8 cellular contexts compared by ENCODE assay signal in the genomic region with DNA sequence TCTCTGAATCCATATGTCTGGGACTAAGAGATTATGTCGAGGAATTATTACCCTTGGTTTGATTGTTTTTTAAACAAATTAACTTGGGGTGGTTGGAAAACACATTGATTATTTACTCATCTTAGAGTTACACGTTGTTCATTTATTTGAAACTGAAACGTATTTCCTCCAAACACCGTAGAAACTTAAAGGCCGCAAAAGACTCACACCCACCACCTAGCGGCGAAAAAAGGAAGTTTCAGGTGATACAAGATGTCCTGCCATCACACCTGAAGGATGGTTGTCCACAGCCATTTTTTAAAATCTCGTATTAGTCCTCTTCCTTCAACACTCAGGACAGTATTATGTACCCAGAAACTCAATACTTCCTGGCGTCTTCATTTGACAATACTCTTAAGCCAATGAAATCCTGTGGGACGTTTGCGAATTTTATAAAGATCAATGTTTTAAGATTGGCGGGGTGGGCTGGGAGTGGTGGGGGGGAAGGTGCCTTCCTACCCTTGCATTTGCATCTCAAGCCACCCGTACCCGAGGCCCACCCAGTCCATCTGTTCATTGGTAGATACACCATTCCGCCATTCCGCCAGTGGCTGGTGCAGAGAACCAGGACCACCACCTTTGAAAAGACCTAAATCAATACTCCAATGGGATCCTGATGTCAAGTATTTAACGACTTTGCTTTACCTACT. TPM values are rescaled to one million over a fixed set of nuclear protein-coding genes. Genes with fewer than 3 reads are reported as not detected.
A peak's percentile ranks its signal among the peaks of the same experiment; 100 is the strongest.
DNase-seq lines count a peak whose midpoint lies in the region; ATAC-seq and TF ChIP-seq lines count a peak whose summit lies in the region.

No MANE protein-coding gene starts in this region.

- no peaks in the 10 kb centered on the region for H3K36me3 ChIP-seq in CD8-positive, alpha-beta memory T cell (ENCODE audit: insufficient read depth, low read length)
- H3K36me3 ChIP-seq in OCI-LY1 (ENCODE audit: insufficient read depth, low read length) (no peaks in the 10 kb centered on the region), parathyroid adenoma (ENCODE audit: control insufficient read depth, insufficient read depth, low read length) (no peaks in the 10 kb centered on the region), tibial nerve (no peaks in the 10 kb centered on the region)

- peaks cover 0 to 2% of the 10 kb centered on the region in 2 donors for H3K27me3 Mint-ChIP-seq in CD8-positive, alpha-beta memory T cell
- H3K27me3 Mint-ChIP-seq in HFFc6 (ENCODE audit: insufficient read depth), result no peaks in the 10 kb centered on the region
- H3K27me3 Mint-ChIP-seq in activated T-cell treated with anti-CD3 and anti-CD28 coated beads, Interleukin-2, amount 50 U/mL, for 24 hours, result no peaks in the 10 kb centered on the region

- no peaks in the 10 kb centered on the region for H3F3A ChIP-seq in OCI-LY1 (ENCODE audit: insufficient read depth, low read length)

- POLR2A ChIA-PET in CD8-positive, alpha-beta memory T cell (lab: Charles Lee), result no interaction called here

- ATAC-seq in HG02759 (IDR thresholded peaks at IDR 0.05; ENCODE audit: unreplicated experiment), result no peak

- H3K4me1 Mint-ChIP-seq in CD8-positive, alpha-beta memory T cell, result peaks cover 38 to 43% (median 43%) of the 10 kb centered on the region in 3 donors
- H3K4me1 Mint-ChIP-seq in HFFc6 (ENCODE audit: low read depth), result peaks cover 41% of the 10 kb centered on the region
- peaks cover 39% of the 10 kb centered on the region for H3K4me1 Mint-ChIP-seq in activated T-cell treated with anti-CD3 and anti-CD28 coated beads, Interleukin-2, amount 50 U/mL, for 24 hours (ENCODE audit: low read depth)

- TF ChIP-seq EP300 in tibial nerve (IDR thresholded peaks at IDR 0.05), result no peak

- no peaks in the 10 kb centered on the region for H3K9me3 ChIP-seq in CD8-positive, alpha-beta memory T cell (ENCODE audit: low read length)
- H3K9me3 ChIP-seq in OCI-LY1 (ENCODE audit: low read length) (no peaks in the 10 kb centered on the region), parathyroid adenoma (ENCODE audit: control insufficient read depth, low read length) (no peaks in the 10 kb centered on the region), tibial nerve (no peaks in the 10 kb centered on the region)

- peaks cover 36% of the 10 kb centered on the region for H3K4me1 ChIP-seq in CD8-positive, alpha-beta memory T cell (ENCODE audit: insufficient read depth, low read length)
- H3K4me1 ChIP-seq in OCI-LY1 (ENCODE audit: insufficient read depth, low read length, severe bottlenecking) (peaks cover 34% of the 10 kb centered on the region), parathyroid adenoma (peaks cover 10% of the 10 kb centered on the region), tibial nerve (peaks cover 0 to 36% (median 13%) of the 10 kb centered on the region in 4 donors)

- H3K36me3 Mint-ChIP-seq in CD8-positive, alpha-beta memory T cell, result peaks cover 0 to 10% (median 0%) of the 10 kb centered on the region in 3 donors
- H3K36me3 Mint-ChIP-seq in HFFc6 (ENCODE audit: low read depth), result 0 out of 2 replicates have a peak, but pooled peaks cover 11% of the 10 kb centered on the region
- H3K36me3 Mint-ChIP-seq in activated T-cell treated with anti-CD3 and anti-CD28 coated beads, Interleukin-2, amount 50 U/mL, for 24 hours (ENCODE audit: low read depth), result peaks cover 16% of the 10 kb centered on the region

- H3K9me2 ChIP-seq in OCI-LY1 (ENCODE audit: low read depth, low read length), result no peaks in the 10 kb centered on the region

- peak; percentile 94 for TF ChIP-seq CTCF in HFFc6 (IDR thresholded peaks at IDR 0.05)
- peak; percentile 62 for TF ChIP-seq CTCF in OCI-LY1 (IDR thresholded peaks at IDR 0.05; ENCODE audit: low read length)
- peak; percentile 99 for TF ChIP-seq CTCF in fibroblast of pulmonary artery (IDR thresholded peaks at IDR 0.05; ENCODE audit: low read length, missing control alignments)
- peak; percentile 85 for TF ChIP-seq CTCF in parathyroid adenoma (IDR thresholded peaks at IDR 0.05)
- TF ChIP-seq CTCF in tibial nerve (IDR thresholded peaks at IDR 0.05), result peak; percentile 69 to 87 (median 74)

- H3K4me2 ChIP-seq in OCI-LY1 (ENCODE audit: low read length) (peak overlapping the region; percentile 60), parathyroid adenoma (ENCODE audit: low read length) (no peak overlapping the region)

- no peaks in the 10 kb centered on the region for H3K27me3 ChIP-seq in CD8-positive, alpha-beta memory T cell (ENCODE audit: insufficient read depth, low read length, poor library complexity, severe bottlenecking)
- no peaks in the 10 kb centered on the region for H3K27me3 ChIP-seq in OCI-LY1 (ENCODE audit: insufficient read depth, low read length)
- no peaks in the 10 kb centered on the region for H3K27me3 ChIP-seq in parathyroid adenoma (ENCODE audit: control insufficient read depth, insufficient read depth, low read length)
- no peaks in the 10 kb centered on the region for H3K27me3 ChIP-seq in tibial nerve

- peak overlapping the region; percentile 81 to 94 (median 83) for H3K4me3 Mint-ChIP-seq in CD8-positive, alpha-beta memory T cell
- H3K4me3 Mint-ChIP-seq in HFFc6, result peak overlapping the region; percentile 56
- H3K4me3 Mint-ChIP-seq in activated T-cell treated with anti-CD3 and anti-CD28 coated beads, Interleukin-2, amount 50 U/mL, for 24 hours, result peak overlapping the region; percentile 82

- peak; percentile 65 to 85 (median 73) for DNase-seq in CD8-positive, alpha-beta memory T cell
- peak; percentile 50 for DNase-seq in HFFc6
- DNase-seq in activated T-cell treated with anti-CD3 and anti-CD28 coated beads, Interleukin-2, amount 50 U/mL, for 24 hours, result peak; percentile 77
- DNase-seq in fibroblast of pulmonary artery (ENCODE audit: low read depth), result peak; percentile 84
- DNase-seq in tibial nerve (ENCODE audit: low spot score in 2 of 2), result peak; percentile 57 to 86

- H2AFZ ChIP-seq in OCI-LY1 (ENCODE audit: low read length), result no peak overlapping the region
- H2AFZ ChIP-seq in parathyroid adenoma, result peak overlapping the region; percentile 96

- H3K27ac ChIP-seq in CD8-positive, alpha-beta memory T cell (ENCODE audit: low read depth, low read length), result peak overlapping the region; percentile 78
- H3K27ac ChIP-seq in OCI-LY1 (ENCODE audit: low read depth, low read length, poor library complexity, severe bottlenecking), result peak overlapping the region; percentile 79
- no peak overlapping the region for H3K27ac ChIP-seq in parathyroid adenoma
- peak overlapping the region in 3 of 4 donors; percentile 95 to 99 (median 97) for H3K27ac ChIP-seq in tibial nerve

- no peaks in the 10 kb centered on the region for H4K20me1 ChIP-seq in OCI-LY1 (ENCODE audit: insufficient read depth, low read length)

- peak overlapping the region; percentile 82 to 97 (median 90) for H3K27ac Mint-ChIP-seq in CD8-positive, alpha-beta memory T cell
- H3K27ac Mint-ChIP-seq in HFFc6, result peak overlapping the region; percentile 54; the same call in 1 of the 2 replicates
- H3K27ac Mint-ChIP-seq in activated T-cell treated with anti-CD3 and anti-CD28 coated beads, Interleukin-2, amount 50 U/mL, for 24 hours, result peak overlapping the region; percentile 84

- WGBS in tibial nerve, 2 donors, result 42 to 43% methylated on average over 17 of the region's 17 CpGs

- CTCF ChIA-PET in CD8-positive, alpha-beta memory T cell (lab: Charles Lee), result interaction anchor here (3.8 kb wide), 1 partner anchor 189 kb away, joined by 14 read pairs; no protein-coding TSS in a partner anchor

- TF ChIP-seq POLR2A in tibial nerve (IDR thresholded peaks at IDR 0.05), result no peak

- no peak overlapping the region for H3K4me3 ChIP-seq in CD8-positive, alpha-beta memory T cell (ENCODE audit: low read length)
- H3K4me3 ChIP-seq in OCI-LY1 (ENCODE audit: low read depth, low read length, poor library complexity, severe bottlenecking) (peak overlapping the region; percentile 58), fibroblast of pulmonary artery (replicated peaks; ENCODE audit: low read depth, low read length) (no peak overlapping the region), parathyroid adenoma (ENCODE audit: low read depth, low read length) (no peak overlapping the region), tibial nerve (no peak overlapping the region)

- no peak overlapping the region for H3K9ac ChIP-seq in OCI-LY1 (ENCODE audit: low read length)
- H3K9ac ChIP-seq in parathyroid adenoma, result no peak overlapping the region

- no peaks in the 10 kb centered on the region for H3K9me3 Mint-ChIP-seq in CD8-positive, alpha-beta memory T cell
- H3K9me3 Mint-ChIP-seq in HFFc6, result no peaks in the 10 kb centered on the region
- H3K9me3 Mint-ChIP-seq in activated T-cell treated with anti-CD3 and anti-CD28 coated beads, Interleukin-2, amount 50 U/mL, for 24 hours, result no peaks in the 10 kb centered on the region

- H3K79me2 ChIP-seq in OCI-LY1 (ENCODE audit: insufficient read depth, low read length) (peaks cover 26% of the 10 kb centered on the region), parathyroid adenoma (peaks cover 4% of the 10 kb centered on the region)

RNA-seq across cellular contexts. Expression of gene LCOR, which starts 1.4 kb away (rescaled TPM):
- 10 to 100 TPM; 20.3 to 26.1 TPM for total RNA-seq in CD8-positive, alpha-beta memory T cell
- polyA plus RNA-seq in CD8-positive, alpha-beta memory T cell, result 20.8 TPM
- 10 to 100 TPM; 26.5 to 32.6 (median 29.3) TPM for total RNA-seq in HFFc6 (2021; fragmentation: NEBNext Ultra II Directional; extraction: Animal tissue kit (Norgen Biotek cat#: 25700))
- total RNA-seq in tibial nerve, result 10 to 100 TPM; 19.8 to 25.1 (median 21.7) TPM
